12 cellular contexts compared by ENCODE assay signal in the genomic region with DNA sequence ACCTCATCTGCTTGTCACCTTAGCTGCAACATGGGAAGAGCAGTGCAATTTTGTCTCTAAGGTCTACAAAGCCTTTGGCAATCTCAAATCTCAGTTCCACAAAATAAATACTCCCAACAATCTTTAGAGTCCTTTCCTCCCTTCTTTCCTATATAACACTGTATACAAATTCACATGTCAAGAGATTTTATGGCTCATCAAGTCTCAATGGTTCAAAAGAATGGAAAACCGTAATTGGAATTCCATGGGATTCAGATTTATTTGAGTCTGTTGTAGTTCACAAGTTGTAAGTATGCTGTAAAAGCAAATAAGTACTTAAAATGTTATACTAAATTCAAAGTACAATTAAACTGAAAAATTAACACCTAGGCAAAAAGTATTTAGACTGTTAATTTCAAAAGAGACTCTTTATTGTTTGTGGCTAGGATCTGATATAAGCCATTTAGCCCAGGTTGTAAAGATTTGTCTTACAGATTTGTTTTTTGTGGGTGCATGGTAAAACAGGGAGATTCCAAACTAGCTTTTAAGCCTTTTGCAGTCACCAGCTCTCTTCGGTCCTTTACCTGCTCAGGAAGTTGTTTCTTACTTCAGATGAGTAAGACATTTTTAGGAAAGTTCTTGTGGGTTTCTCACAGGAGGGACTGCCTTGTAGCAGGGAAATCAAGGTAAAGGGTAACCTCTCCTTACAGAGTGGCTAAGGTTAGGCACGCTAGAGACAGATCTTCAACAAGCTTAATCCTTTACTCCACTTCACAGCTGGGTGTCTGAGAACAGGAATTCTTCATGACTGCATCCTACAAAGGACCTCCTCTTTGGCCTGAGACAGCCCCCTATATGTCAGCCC. TPM values are rescaled to one million over a fixed set of nuclear protein-coding genes. Genes with fewer than 3 reads are reported as not detected.
DNase-seq lines count a peak whose midpoint lies in the region; ATAC-seq, FAIRE-seq and TF ChIP-seq lines count a peak whose summit lies in the region.
"Had no signal": no experiment of that assay in that cellular context is flagged by ENCODE, and none has a peak within 500 bp of the region (broad histone marks: within the 10 kb centered on the region; RNA-seq: fewer than 3 reads in every experiment).

No MANE protein-coding gene starts in this region.

- intact Hi-C loops in psoas muscle (cut with DNase I) = no loop called here

- H3K27me3 Mint-ChIP-seq in endodermal cell (ENCODE audit: insufficient read depth) = peaks cover 34% of the 10 kb centered on the region
- H3K27me3 Mint-ChIP-seq: activated naive CD4-positive, alpha-beta T cell treated with anti-CD3 and anti-CD28 coated beads, Interleukin-2, amount 50 U/mL, for 24 hours; CD4-positive, alpha-beta memory T cell; naive B cell had no signal

- H3K27ac ChIP-seq in endodermal cell (ENCODE audit: low read depth, low read length) (no peak overlapping the region), psoas muscle (peak overlapping the region; percentile 62)

- H3K4me3 Mint-ChIP-seq in endodermal cell = no peak overlapping the region
- H3K4me3 Mint-ChIP-seq: activated naive CD4-positive, alpha-beta T cell treated with anti-CD3 and anti-CD28 coated beads, Interleukin-2, amount 50 U/mL, for 24 hours; naive B cell had no signal

- H3K36me3 ChIP-seq in endodermal cell (ENCODE audit: control insufficient read depth, insufficient read depth, low read length) = no peaks in the 10 kb centered on the region
- H3K36me3 ChIP-seq in psoas muscle (ENCODE audit: insufficient read depth in 1 of 2, low read depth in 1 of 2) = peaks cover under 1 to 45% of the 10 kb centered on the region in 2 donors

- peaks cover 7% of the 10 kb centered on the region for H3K4me1 ChIP-seq in endodermal cell (ENCODE audit: control insufficient read depth, insufficient read depth, low read length)
- H3K4me1 ChIP-seq in psoas muscle = peaks cover 61% of the 10 kb centered on the region

- WGBS in endodermal cell (ENCODE audit: insufficient coverage in 1 of 2, insufficient read length in 1 of 2), 2 experiments = 77% methylated on average over 3 of the region's 3 CpGs; no CpG with 5 or more reads in 1 of the 2 experiments
- whole genome bisulfite sequencing in psoas muscle, 3 donors = 79 to 87% (median 86%) methylated on average over 3 of the region's 3 CpGs

- in situ Hi-C loops in GM13977 (cut with MboI; ENCODE audit: low pct_unique_long_range_greater_than_20kb, low sequenced_read_pairs, unreplicated experiment) = no loop called here

- no peaks in the 10 kb centered on the region for H3K27me3 ChIP-seq in endodermal cell (ENCODE audit: control insufficient read depth, insufficient read depth, low read length, poor library complexity, severe bottlenecking)
- no peaks in the 10 kb centered on the region for H3K27me3 ChIP-seq in psoas muscle (ENCODE audit: insufficient read depth in 3 of 3, low read length in 2 of 3)

- no peak for DNase-seq in GM18507 (ENCODE audit: extremely low spot score, insufficient read length, low read depth)
- peak; percentile 67 for DNase-seq in endodermal cell
- DNase-seq in psoas muscle = no peak
- DNase-seq in GM13977 (ENCODE audit: low spot score) = no peak
- DNase-seq in NCI-H226 = no peak
- DNase-seq: naive B cell had no signal

- H3K9ac ChIP-seq in endodermal cell (ENCODE audit: extremely low read depth, low read length, poor library complexity, severe bottlenecking) = no peak overlapping the region

- H3K4me1 Mint-ChIP-seq in endodermal cell = peaks cover 36% of the 10 kb centered on the region

- peak; percentile 68 for FAIRE-seq in GM18507 (lab: Jason Lieb, UNC)
- FAIRE-seq: islet of Langerhans had no signal

- peaks cover 4% of the 10 kb centered on the region for H3K36me3 Mint-ChIP-seq in endodermal cell (ENCODE audit: low read depth)
- H3K36me3 Mint-ChIP-seq: naive B cell had no signal

- H3K9me3 Mint-ChIP-seq in endodermal cell = peaks cover 2% of the 10 kb centered on the region
- H3K9me3 Mint-ChIP-seq: activated naive CD4-positive, alpha-beta T cell treated with anti-CD3 and anti-CD28 coated beads, Interleukin-2, amount 50 U/mL, for 24 hours; CD4-positive, alpha-beta memory T cell; naive B cell had no signal

- H3K9me3 ChIP-seq in endodermal cell (ENCODE audit: control insufficient read depth, low read length) (no peaks in the 10 kb centered on the region), psoas muscle (no peaks in the 10 kb centered on the region)

- H3K4me3 ChIP-seq in endodermal cell (ENCODE audit: low read length) (no peak overlapping the region), psoas muscle (peak overlapping the region; percentile 10)

- no peak for TF ChIP-seq CTCF in endodermal cell (conservative IDR thresholded peaks at IDR 0.05)
- TF ChIP-seq CTCF in psoas muscle (IDR thresholded peaks at IDR 0.05) = no peak
- no peak for TF ChIP-seq CTCF in GM13977 (IDR thresholded peaks at IDR 0.05; ENCODE audit: extremely low read depth, insufficient read depth, missing control alignments)

- ATAC-seq in HG02642 (IDR thresholded peaks at IDR 0.05; ENCODE audit: poor library complexity, unreplicated experiment) = peak; percentile 38
- ATAC-seq in psoas muscle = no peak
- ATAC-seq in HG03520 (IDR thresholded peaks at IDR 0.05; ENCODE audit: unreplicated experiment) = no peak
- ATAC-seq in GM19467 (IDR thresholded peaks at IDR 0.05; ENCODE audit: unreplicated experiment) = no peak

- no peak overlapping the region for H3K27ac Mint-ChIP-seq in endodermal cell
- H3K27ac Mint-ChIP-seq: activated naive CD4-positive, alpha-beta T cell treated with anti-CD3 and anti-CD28 coated beads, Interleukin-2, amount 50 U/mL, for 24 hours had no signal

RNA-seq across cellular contexts. Expression of gene CMSS1, which starts 50.2 kb away (rescaled TPM):
- total RNA-seq in endodermal cell (10 to 100 TPM; 48.5 to 50.8 TPM), psoas muscle (100 to 1,000 TPM in 1 of 4 donors, 10 to 100 TPM in 3; 18.4 to 174 (median 56.1) TPM)
- polyA plus RNA-seq in endodermal cell (2013, experiment 1 of 2) = 48.6 TPM
- 40.0 TPM for polyA plus RNA-seq in endodermal cell (2013, experiment 2 of 2)
- polyA plus RNA-seq in psoas muscle = 10 to 100 TPM; 51.4 to 85.6 (median 58.8) TPM
